1 cellular context compared by ENCODE assay signal in the genomic region with DNA sequence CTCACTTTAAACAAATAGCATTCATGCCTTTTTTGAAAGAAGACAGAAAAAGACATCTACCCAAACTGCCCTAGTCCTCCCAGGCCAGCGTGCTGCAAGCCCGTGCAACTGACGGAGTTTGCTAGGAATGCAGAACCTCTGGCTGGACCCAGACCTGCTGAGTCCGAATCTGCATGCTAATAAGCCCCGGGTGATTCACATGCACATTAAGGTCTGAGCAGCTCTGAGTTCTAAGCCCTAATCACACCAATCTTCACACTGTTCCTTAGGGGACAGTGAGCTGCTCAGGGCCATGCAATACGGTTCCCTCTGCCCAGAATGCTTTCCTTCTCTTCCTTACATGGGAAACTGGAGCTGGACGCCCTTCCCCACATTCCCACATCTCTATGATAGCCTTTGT.
TF ChIP-seq lines count a peak whose summit lies in the region.

No MANE protein-coding gene starts in this region.

TF ChIP-seq in GM23338, 12 proteins besides CTCF, POLR2A, EP300 and RAD21 (continued from another document):
- TF ChIP-seq, protein P1, sequence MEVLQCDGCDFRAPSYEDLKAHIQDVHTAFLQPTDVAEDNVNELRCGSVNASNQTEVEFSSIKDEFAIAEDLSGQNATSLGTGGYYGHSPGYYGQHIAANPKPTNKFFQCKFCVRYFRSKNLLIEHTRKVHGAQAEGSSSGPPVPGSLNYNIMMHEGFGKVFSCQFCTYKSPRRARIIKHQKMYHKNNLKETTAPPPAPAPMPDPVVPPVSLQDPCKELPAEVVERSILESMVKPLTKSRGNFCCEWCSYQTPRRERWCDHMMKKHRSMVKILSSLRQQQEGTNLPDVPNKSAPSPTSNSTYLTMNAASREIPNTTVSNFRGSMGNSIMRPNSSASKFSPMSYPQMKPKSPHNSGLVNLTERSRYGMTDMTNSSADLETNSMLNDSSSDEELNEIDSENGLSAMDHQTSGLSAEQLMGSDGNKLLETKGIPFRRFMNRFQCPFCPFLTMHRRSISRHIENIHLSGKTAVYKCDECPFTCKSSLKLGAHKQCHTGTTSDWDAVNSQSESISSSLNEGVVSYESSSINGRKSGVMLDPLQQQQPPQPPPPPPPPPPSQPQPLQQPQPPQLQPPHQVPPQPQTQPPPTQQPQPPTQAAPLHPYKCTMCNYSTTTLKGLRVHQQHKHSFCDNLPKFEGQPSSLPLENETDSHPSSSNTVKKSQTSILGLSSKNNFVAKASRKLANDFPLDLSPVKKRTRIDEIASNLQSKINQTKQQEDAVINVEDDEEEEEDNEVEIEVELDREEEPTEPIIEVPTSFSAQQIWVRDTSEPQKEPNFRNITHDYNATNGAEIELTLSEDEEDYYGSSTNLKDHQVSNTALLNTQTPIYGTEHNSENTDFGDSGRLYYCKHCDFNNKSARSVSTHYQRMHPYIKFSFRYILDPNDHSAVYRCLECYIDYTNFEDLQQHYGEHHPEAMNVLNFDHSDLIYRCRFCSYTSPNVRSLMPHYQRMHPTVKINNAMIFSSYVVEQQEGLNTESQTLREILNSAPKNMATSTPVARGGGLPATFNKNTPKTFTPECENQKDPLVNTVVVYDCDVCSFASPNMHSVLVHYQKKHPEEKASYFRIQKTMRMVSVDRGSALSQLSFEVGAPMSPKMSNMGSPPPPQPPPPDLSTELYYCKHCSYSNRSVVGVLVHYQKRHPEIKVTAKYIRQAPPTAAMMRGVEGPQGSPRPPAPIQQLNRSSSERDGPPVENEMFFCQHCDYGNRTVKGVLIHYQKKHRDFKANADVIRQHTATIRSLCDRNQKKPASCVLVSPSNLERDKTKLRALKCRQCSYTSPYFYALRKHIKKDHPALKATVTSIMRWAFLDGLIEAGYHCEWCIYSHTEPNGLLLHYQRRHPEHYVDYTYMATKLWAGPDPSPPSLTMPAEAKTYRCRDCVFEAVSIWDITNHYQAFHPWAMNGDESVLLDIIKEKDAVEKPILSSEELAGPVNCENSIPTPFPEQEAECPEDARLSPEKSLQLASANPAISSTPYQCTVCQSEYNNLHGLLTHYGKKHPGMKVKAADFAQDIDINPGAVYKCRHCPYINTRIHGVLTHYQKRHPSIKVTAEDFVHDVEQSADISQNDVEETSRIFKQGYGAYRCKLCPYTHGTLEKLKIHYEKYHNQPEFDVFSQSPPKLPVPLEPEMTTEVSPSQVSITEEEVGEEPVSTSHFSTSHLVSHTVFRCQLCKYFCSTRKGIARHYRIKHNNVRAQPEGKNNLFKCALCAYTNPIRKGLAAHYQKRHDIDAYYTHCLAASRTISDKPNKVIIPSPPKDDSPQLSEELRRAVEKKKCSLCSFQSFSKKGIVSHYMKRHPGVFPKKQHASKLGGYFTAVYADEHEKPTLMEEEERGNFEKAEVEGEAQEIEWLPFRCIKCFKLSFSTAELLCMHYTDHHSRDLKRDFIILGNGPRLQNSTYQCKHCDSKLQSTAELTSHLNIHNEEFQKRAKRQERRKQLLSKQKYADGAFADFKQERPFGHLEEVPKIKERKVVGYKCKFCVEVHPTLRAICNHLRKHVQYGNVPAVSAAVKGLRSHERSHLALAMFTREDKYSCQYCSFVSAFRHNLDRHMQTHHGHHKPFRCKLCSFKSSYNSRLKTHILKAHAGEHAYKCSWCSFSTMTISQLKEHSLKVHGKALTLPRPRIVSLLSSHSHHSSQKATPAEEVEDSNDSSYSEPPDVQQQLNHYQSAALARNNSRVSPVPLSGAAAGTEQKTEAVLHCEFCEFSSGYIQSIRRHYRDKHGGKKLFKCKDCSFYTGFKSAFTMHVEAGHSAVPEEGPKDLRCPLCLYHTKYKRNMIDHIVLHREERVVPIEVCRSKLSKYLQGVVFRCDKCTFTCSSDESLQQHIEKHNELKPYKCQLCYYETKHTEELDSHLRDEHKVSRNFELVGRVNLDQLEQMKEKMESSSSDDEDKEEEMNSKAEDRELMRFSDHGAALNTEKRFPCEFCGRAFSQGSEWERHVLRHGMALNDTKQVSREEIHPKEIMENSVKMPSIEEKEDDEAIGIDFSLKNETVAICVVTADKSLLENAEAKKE (CRISPR knock-in tag; IDR thresholded peaks at IDR 0.05) = peak; percentile 92
- TF ChIP-seq CREB1 (CRISPR knock-in tag; IDR thresholded peaks at IDR 0.05; ENCODE audit: low read depth) = peak; percentile 38; the same call in 1 of the 2 replicates
- TF ChIP-seq STAT1 (IDR thresholded peaks at IDR 0.05; ENCODE audit: unreplicated experiment) = no peak
